In the genomic region with DNA sequence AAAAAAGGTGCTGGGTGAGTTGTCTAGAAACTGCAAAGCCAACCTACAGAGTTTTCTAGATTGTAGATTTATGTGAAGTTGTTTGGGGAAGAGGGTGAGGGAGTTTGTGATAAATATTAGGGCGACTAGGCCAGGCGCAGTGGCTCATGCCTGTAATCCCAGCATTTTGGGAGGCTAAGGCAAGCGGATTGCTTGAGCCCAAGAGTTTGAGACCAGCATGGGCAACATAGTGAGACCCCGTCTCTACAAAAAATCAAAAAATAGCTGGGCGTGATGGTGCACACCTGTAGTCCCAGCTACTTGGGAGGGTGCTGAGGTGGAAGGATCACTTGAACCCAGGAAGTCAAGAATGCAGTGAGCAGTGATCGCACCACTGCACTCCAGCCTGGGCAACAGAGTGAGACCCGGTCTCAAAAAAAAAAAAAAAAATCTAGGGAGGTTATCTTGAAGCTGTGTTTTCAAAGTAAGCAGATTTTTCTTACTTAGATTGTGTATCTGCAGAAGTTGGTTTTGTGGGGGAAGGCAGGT, we compare ENCODE assay signal across 8 cellular contexts. TPM values are rescaled to one million over a fixed set of nuclear protein-coding genes. Genes with fewer than 3 reads are reported as not detected.
DNase-seq lines count a peak whose midpoint lies in the region; ATAC-seq and TF ChIP-seq lines count a peak whose summit lies in the region.

No MANE protein-coding gene starts in this region.

- H3K4me3 ChIP-seq in ACC112 (ENCODE audit: low read depth, low read length) (peak overlapping the region; percentile 82), cardiac fibroblast (replicated peaks in 1 of 2; ENCODE audit: low read depth in 2 of 2, low read length in 2 of 2) (peak overlapping the region; percentile 63 to 68), mucosa of rectum (ENCODE audit: low read length in 2 of 2) (peak overlapping the region; percentile 89 to 98), brain microvascular endothelial cell (ENCODE audit: low read depth, low read length) (no peak overlapping the region)
- H3K4me3 ChIP-seq in Jurkat, Clone E6-1 (ENCODE audit: low read length): peak overlapping the region; percentile 75

- H3K9ac ChIP-seq in mucosa of rectum (ENCODE audit: low read depth in 1 of 2, low read length in 2 of 2): peak overlapping the region; percentile 91 to 99

- H3K9me3 ChIP-seq in mucosa of rectum (ENCODE audit: control insufficient read depth in 2 of 2, low read length in 2 of 2): no peaks in the 10 kb centered on the region

- ATAC-seq in HG03108 (IDR thresholded peaks at IDR 0.05; ENCODE audit: unreplicated experiment): no peak

- DNase-seq in Jurkat, Clone E6-1 (ENCODE audit: low read depth, low spot score): no peak
- DNase-seq in cardiac fibroblast (ENCODE audit: low read depth in 2 of 2) (no peak), brain microvascular endothelial cell (no peak), SIG-M5 treated with dmso at 0.1 percent for 504 hours (lab: John Stamatoyannopoulos, UW; ENCODE audit: unreplicated experiment) (no peak)
- no peak for DNase-seq in NK-92 treated with Interleukin-12 subunit alpha and Interleukin-12 subunit beta, amount 100 ng/mL, for 24 hours (lab: John Stamatoyannopoulos, UW)

- in situ Hi-C loops in brain microvascular endothelial cell (cut with HindIII; ENCODE audit: low pct_ligation_motif_present, low sequenced_read_pairs): no loop called here

- no peak for TF ChIP-seq CTCF in cardiac fibroblast (IDR thresholded peaks at IDR 0.05; ENCODE audit: low read depth, low read length)
- no peak for TF ChIP-seq CTCF in brain microvascular endothelial cell (IDR thresholded peaks at IDR 0.05; ENCODE audit: low read depth, low read length, missing control alignments)

- peak overlapping the region; percentile 84 for H3K27ac ChIP-seq in ACC112 (ENCODE audit: low read depth, low read length)
- peak overlapping the region; percentile 88 to 96 for H3K27ac ChIP-seq in mucosa of rectum (ENCODE audit: low read depth in 2 of 2, low read length in 2 of 2)
- H3K27ac ChIP-seq in brain microvascular endothelial cell: no peak overlapping the region

- no peak overlapping the region for H2AFZ ChIP-seq in ACC112 (ENCODE audit: low read length, unreplicated experiment)

- H3K36me3 ChIP-seq in ACC112 (ENCODE audit: insufficient read depth, low read length): no peaks in the 10 kb centered on the region; the same call in 1 of the 2 replicates
- peaks cover 0 to 7% of the 10 kb centered on the region in 2 donors for H3K36me3 ChIP-seq in mucosa of rectum (ENCODE audit: control insufficient read depth in 2 of 2, insufficient read depth in 2 of 2, low read length in 2 of 2)
- no peaks in the 10 kb centered on the region for H3K36me3 ChIP-seq in brain microvascular endothelial cell (replicated peaks)

- H3K27me3 ChIP-seq in ACC112 (ENCODE audit: insufficient read depth, low read length) (no peaks in the 10 kb centered on the region), mucosa of rectum (ENCODE audit: control insufficient read depth in 2 of 2, insufficient read depth in 2 of 2, low read length in 2 of 2) (no peaks in the 10 kb centered on the region), brain microvascular endothelial cell (replicated peaks) (no peaks in the 10 kb centered on the region)

- H3K4me1 ChIP-seq in ACC112 (ENCODE audit: control insufficient read depth, insufficient read depth, low read length, unreplicated experiment) (peaks cover 18% of the 10 kb centered on the region), mucosa of rectum (ENCODE audit: control insufficient read depth in 2 of 2, insufficient read depth in 2 of 2, low read length in 2 of 2) (peaks cover 14% of the 10 kb centered on the region in 2 donors)

- H3K79me2 ChIP-seq in ACC112 (ENCODE audit: control insufficient read depth, insufficient read depth, low read length, unreplicated experiment): peaks cover 29% of the 10 kb centered on the region

RNA-seq across cellular contexts. Expression of gene APOL6, which starts 0.8 kb away (rescaled TPM):
- 2.8 TPM for polyA plus RNA-seq in Jurkat, Clone E6-1 (2012; ENCODE audit: insufficient read depth, insufficient read length)

RNA-seq across cellular contexts. Expression of gene MB, which starts 32.0 kb away (rescaled TPM):
- not detected for polyA plus RNA-seq in Jurkat, Clone E6-1 (2012; ENCODE audit: insufficient read depth, insufficient read length)
